1 cellular context compared by ENCODE assay signal in genomic region chr1:211596418-211597181, GRCh38.
TF ChIP-seq lines count a peak whose summit lies in the region.

No MANE protein-coding gene starts in this region.

TF ChIP-seq in IMR-90, 13 proteins besides CTCF, POLR2A, EP300 and RAD21 (continued from another document):
- TF ChIP-seq CHD1 (IDR thresholded peaks at IDR 0.05; ENCODE audit: low read depth, low read length) = no peak
- TF ChIP-seq FOS (IDR thresholded peaks at IDR 0.05; ENCODE audit: low read depth, low read length) = no peak
